Comparison of ENCODE assay signal across 1 cellular context in the genomic region with DNA sequence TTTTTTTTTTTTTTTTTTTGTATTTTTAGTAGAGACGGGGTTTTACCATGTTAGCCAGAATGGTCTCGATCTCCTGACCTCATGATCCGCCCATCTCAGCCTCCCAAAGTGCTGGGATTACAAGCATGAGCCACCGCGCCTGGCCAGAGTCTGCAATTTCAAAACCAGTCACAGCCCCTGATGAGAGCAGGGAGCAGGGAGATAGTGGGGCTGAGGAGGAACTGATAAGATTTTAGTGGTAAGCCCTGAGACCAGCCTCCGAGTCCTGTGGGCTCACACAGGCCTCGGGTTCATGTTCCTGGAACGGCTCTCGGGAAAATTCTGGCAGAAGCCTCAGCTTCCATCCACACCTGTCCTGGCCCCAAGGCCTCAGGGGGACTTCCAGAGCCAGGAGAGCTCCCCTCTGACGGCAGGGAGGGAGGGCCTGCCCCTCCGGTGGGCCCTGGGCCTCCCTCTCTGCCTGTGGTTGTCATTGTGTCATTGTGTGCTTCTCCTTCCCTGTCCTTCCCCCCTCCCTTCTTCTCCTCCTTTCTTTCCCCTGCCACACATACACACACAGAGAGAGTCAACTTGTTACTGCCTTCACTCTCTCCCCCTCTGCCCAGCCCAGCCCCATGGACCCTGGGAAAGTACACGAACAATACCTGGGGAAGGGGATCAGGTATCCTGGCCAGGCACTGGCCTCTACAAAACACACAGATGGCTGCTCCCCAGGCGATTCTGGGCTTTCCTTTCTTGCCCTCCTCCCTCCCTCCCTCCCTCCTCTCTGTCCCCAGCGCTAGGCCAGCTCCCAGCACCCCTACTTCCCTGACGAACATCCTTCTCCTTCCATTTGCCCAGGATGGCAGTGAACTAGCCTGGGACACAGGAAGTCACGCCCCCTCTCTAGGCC.
TF ChIP-seq lines count a peak whose summit lies in the region.

No MANE protein-coding gene starts in this region.

TF ChIP-seq in K562, 482 proteins besides CTCF, POLR2A, EP300 and RAD21 (continued from another document and continues in another):
- TF ChIP-seq, protein P1, sequence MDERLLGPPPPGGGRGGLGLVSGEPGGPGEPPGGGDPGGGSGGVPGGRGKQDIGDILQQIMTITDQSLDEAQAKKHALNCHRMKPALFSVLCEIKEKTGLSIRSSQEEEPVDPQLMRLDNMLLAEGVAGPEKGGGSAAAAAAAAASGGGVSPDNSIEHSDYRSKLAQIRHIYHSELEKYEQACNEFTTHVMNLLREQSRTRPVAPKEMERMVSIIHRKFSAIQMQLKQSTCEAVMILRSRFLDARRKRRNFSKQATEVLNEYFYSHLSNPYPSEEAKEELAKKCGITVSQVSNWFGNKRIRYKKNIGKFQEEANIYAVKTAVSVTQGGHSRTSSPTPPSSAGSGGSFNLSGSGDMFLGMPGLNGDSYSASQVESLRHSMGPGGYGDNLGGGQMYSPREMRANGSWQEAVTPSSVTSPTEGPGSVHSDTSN (CRISPR knock-in tag; IDR thresholded peaks at IDR 0.05; ENCODE audit: low read depth), result no peak
- TF ChIP-seq, protein P1 (tag; conservative IDR thresholded peaks at IDR 0.05; ENCODE audit: low read depth), result no peak
- TF ChIP-seq TAL1 (IDR thresholded peaks at IDR 0.05), result peak; percentile 76
- TF ChIP-seq XRCC4 (IDR thresholded peaks at IDR 0.05; ENCODE audit: extremely low read depth, insufficient read depth, insufficient read length), result no peak
- no peak for TF ChIP-seq ZNF274 (IDR thresholded peaks at IDR 0.05; ENCODE audit: borderline replicate concordance, low read depth, low read length)
- no peak for TF ChIP-seq ZKSCAN1 (IDR thresholded peaks at IDR 0.05; ENCODE audit: low read depth, low read length)
- peak; percentile 66; the same call in 1 of the 2 replicates for TF ChIP-seq GATA2 (CRISPR knock-in tag; IDR thresholded peaks at IDR 0.05)
- TF ChIP-seq KLF16 (IDR thresholded peaks at IDR 0.05), result peak; percentile 50; the same call in 1 of the 2 replicates
- TF ChIP-seq ETV1 (tag; conservative IDR thresholded peaks at IDR 0.05; ENCODE audit: low read depth), result no peak
- TF ChIP-seq, protein P2, sequence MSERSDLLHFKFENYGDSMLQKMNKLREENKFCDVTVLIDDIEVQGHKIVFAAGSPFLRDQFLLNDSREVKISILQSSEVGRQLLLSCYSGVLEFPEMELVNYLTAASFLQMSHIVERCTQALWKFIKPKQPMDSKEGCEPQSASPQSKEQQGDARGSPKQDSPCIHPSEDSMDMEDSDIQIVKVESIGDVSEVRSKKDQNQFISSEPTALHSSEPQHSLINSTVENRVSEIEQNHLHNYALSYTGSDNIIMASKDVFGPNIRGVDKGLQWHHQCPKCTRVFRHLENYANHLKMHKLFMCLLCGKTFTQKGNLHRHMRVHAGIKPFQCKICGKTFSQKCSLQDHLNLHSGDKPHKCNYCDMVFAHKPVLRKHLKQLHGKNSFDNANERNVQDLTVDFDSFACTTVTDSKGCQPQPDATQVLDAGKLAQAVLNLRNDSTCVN (CRISPR knock-in tag; IDR thresholded peaks at IDR 0.05), result no peak
- no peak for TF ChIP-seq RFX5 (IDR thresholded peaks at IDR 0.05; ENCODE audit: low read depth, low read length)
- no peak for TF ChIP-seq FOXP1 (CRISPR knock-in tag; IDR thresholded peaks at IDR 0.05)
- TF ChIP-seq, protein P3, sequence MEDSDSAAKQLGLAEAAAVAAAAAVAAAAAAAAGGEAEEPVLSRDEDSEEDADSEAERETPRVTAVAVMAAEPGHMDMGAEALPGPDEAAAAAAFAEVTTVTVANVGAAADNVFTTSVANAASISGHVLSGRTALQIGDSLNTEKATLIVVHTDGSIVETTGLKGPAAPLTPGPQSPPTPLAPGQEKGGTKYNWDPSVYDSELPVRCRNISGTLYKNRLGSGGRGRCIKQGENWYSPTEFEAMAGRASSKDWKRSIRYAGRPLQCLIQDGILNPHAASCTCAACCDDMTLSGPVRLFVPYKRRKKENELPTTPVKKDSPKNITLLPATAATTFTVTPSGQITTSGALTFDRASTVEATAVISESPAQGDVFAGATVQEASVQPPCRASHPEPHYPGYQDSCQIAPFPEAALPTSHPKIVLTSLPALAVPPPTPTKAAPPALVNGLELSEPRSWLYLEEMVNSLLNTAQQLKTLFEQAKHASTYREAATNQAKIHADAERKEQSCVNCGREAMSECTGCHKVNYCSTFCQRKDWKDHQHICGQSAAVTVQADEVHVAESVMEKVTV (CRISPR knock-in tag; IDR thresholded peaks at IDR 0.05), result no peak
- TF ChIP-seq IFI16 (CRISPR knock-in tag; IDR thresholded peaks at IDR 0.05), result no peak
- no peak for TF ChIP-seq RBM15 (IDR thresholded peaks at IDR 0.05; ENCODE audit: insufficient read depth, low read length)
- TF ChIP-seq ZNF766 (CRISPR knock-in tag; conservative IDR thresholded peaks at IDR 0.05), result 0 out of 2 replicates have a peak, but pooled peaks have one; percentile 21
- TF ChIP-seq RUNX1 (IDR thresholded peaks at IDR 0.05; ENCODE audit: low read depth), result no peak
- no peak for TF ChIP-seq ZNF551 (CRISPR knock-in tag; IDR thresholded peaks at IDR 0.05)
- no peak for TF ChIP-seq ZFP30 (CRISPR knock-in tag; IDR thresholded peaks at IDR 0.05; ENCODE audit: borderline replicate concordance)
- TF ChIP-seq NCOA4 (IDR thresholded peaks at IDR 0.05; ENCODE audit: partially characterized antibody), result no peak
- TF ChIP-seq CEBPB (tag; IDR thresholded peaks at IDR 0.05), result no peak
- peak; percentile 70 for TF ChIP-seq CBFA2T2 (conservative IDR thresholded peaks at IDR 0.05)
- no peak for TF ChIP-seq RFX7 (CRISPR knock-in tag; IDR thresholded peaks at IDR 0.05)
- no peak for TF ChIP-seq ZNF695 (CRISPR knock-in tag; IDR thresholded peaks at IDR 0.05)
- no peak for TF ChIP-seq TSC22D4 (tag; IDR thresholded peaks at IDR 0.05)
- peak; percentile 54; the same call in 1 of the 2 replicates for TF ChIP-seq SMAD4 (CRISPR knock-in tag; conservative IDR thresholded peaks at IDR 0.05)
- no peak for TF ChIP-seq TGIF2 (CRISPR knock-in tag; IDR thresholded peaks at IDR 0.05)
- TF ChIP-seq ZNF239 (CRISPR knock-in tag; IDR thresholded peaks at IDR 0.05), result no peak
- no peak for TF ChIP-seq POLR2AphosphoS2 (IDR thresholded peaks at IDR 0.05; ENCODE audit: low read length)
- no peak for TF ChIP-seq ILK (tag; IDR thresholded peaks at IDR 0.05; ENCODE audit: borderline replicate concordance, low read depth)
- TF ChIP-seq TBP (optimal IDR thresholded peaks at IDR 0.05; ENCODE audit: low read depth, low read length), result peak; percentile 89
- no peak for TF ChIP-seq MYC (IDR thresholded peaks at IDR 0.05; ENCODE audit: low read depth, low read length)
- no peak for TF ChIP-seq MYC (CRISPR knock-in tag; IDR thresholded peaks at IDR 0.05; ENCODE audit: borderline replicate concordance, low read depth)
- TF ChIP-seq SRSF9 (IDR thresholded peaks at IDR 0.05; ENCODE audit: borderline replicate concordance, low read depth, low read length), result no peak
- no peak for TF ChIP-seq MTA1 (IDR thresholded peaks at IDR 0.05; ENCODE audit: borderline replicate concordance)
- TF ChIP-seq, protein P4, sequence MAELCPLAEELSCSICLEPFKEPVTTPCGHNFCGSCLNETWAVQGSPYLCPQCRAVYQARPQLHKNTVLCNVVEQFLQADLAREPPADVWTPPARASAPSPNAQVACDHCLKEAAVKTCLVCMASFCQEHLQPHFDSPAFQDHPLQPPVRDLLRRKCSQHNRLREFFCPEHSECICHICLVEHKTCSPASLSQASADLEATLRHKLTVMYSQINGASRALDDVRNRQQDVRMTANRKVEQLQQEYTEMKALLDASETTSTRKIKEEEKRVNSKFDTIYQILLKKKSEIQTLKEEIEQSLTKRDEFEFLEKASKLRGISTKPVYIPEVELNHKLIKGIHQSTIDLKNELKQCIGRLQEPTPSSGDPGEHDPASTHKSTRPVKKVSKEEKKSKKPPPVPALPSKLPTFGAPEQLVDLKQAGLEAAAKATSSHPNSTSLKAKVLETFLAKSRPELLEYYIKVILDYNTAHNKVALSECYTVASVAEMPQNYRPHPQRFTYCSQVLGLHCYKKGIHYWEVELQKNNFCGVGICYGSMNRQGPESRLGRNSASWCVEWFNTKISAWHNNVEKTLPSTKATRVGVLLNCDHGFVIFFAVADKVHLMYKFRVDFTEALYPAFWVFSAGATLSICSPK (IDR thresholded peaks at IDR 0.05; ENCODE audit: borderline replicate concordance), result no peak
- TF ChIP-seq, protein P5, sequence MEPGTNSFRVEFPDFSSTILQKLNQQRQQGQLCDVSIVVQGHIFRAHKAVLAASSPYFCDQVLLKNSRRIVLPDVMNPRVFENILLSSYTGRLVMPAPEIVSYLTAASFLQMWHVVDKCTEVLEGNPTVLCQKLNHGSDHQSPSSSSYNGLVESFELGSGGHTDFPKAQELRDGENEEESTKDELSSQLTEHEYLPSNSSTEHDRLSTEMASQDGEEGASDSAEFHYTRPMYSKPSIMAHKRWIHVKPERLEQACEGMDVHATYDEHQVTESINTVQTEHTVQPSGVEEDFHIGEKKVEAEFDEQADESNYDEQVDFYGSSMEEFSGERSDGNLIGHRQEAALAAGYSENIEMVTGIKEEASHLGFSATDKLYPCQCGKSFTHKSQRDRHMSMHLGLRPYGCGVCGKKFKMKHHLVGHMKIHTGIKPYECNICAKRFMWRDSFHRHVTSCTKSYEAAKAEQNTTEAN (CRISPR knock-in tag; IDR thresholded peaks at IDR 0.05), result no peak
- TF ChIP-seq, protein P6, sequence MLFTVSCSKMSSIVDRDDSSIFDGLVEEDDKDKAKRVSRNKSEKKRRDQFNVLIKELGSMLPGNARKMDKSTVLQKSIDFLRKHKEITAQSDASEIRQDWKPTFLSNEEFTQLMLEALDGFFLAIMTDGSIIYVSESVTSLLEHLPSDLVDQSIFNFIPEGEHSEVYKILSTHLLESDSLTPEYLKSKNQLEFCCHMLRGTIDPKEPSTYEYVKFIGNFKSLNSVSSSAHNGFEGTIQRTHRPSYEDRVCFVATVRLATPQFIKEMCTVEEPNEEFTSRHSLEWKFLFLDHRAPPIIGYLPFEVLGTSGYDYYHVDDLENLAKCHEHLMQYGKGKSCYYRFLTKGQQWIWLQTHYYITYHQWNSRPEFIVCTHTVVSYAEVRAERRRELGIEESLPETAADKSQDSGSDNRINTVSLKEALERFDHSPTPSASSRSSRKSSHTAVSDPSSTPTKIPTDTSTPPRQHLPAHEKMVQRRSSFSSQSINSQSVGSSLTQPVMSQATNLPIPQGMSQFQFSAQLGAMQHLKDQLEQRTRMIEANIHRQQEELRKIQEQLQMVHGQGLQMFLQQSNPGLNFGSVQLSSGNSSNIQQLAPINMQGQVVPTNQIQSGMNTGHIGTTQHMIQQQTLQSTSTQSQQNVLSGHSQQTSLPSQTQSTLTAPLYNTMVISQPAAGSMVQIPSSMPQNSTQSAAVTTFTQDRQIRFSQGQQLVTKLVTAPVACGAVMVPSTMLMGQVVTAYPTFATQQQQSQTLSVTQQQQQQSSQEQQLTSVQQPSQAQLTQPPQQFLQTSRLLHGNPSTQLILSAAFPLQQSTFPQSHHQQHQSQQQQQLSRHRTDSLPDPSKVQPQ (CRISPR knock-in tag; IDR thresholded peaks at IDR 0.05; ENCODE audit: borderline replicate concordance), result no peak
- no peak for TF ChIP-seq U2AF1 (optimal IDR thresholded peaks at IDR 0.05; ENCODE audit: low read depth, low read length)
- TF ChIP-seq MCM7 (IDR thresholded peaks at IDR 0.05), result no peak
- peak; percentile 85 for TF ChIP-seq TCF3 (CRISPR knock-in tag; IDR thresholded peaks at IDR 0.05)
- no peak for TF ChIP-seq NR2C1 (IDR thresholded peaks at IDR 0.05)
- TF ChIP-seq NR2C1 (tag; IDR thresholded peaks at IDR 0.05), result no peak
- no peak for TF ChIP-seq CBX1 (IDR thresholded peaks at IDR 0.05; ENCODE audit: low read depth)
- no peak for TF ChIP-seq ZNF217 (CRISPR knock-in tag; IDR thresholded peaks at IDR 0.05)
- no peak for TF ChIP-seq ELF4 (CRISPR knock-in tag; IDR thresholded peaks at IDR 0.05)
- no peak for TF ChIP-seq SREBF2 (CRISPR knock-in tag; IDR thresholded peaks at IDR 0.05)
- TF ChIP-seq E2F3 (CRISPR knock-in tag; IDR thresholded peaks at IDR 0.05), result no peak
- no peak for TF ChIP-seq ZBTB7A (IDR thresholded peaks at IDR 0.05; ENCODE audit: borderline replicate concordance, control insufficient read depth, low read depth, low read length)
- peak; percentile 38; the same call in 1 of the 2 replicates for TF ChIP-seq NCOR1 (IDR thresholded peaks at IDR 0.05)
- TF ChIP-seq JUND (IDR thresholded peaks at IDR 0.05; ENCODE audit: borderline replicate concordance, low read depth, low read length), result 0 out of 2 replicates have a peak, but pooled peaks have one; percentile 9
- no peak for TF ChIP-seq JUND (tag; IDR thresholded peaks at IDR 0.05; ENCODE audit: borderline replicate concordance, low read depth, low read length)
- peak; percentile 69 for TF ChIP-seq FOSL1 (tag; conservative IDR thresholded peaks at IDR 0.05)
- TF ChIP-seq MTA2 (IDR thresholded peaks at IDR 0.05; ENCODE audit: low read depth), result peak; percentile 57
- TF ChIP-seq KDM1A (IDR thresholded peaks at IDR 0.05), result no peak; a peak in 1 of 4 replicates
- no peak for TF ChIP-seq RB1 (IDR thresholded peaks at IDR 0.05; ENCODE audit: low read depth)
- no peak for TF ChIP-seq KDM4B (IDR thresholded peaks at IDR 0.05; ENCODE audit: borderline replicate concordance in 2 of 2, low read depth in 1 of 2)
- no peak for TF ChIP-seq RBM25 (IDR thresholded peaks at IDR 0.05; ENCODE audit: low read depth, low read length, severe bottlenecking)
